In genomic region chr17:42287305-42288077, GRCh38 we compare ENCODE assay signal across 8 cellular contexts. TPM values are rescaled to one million over a fixed set of nuclear protein-coding genes. Genes with fewer than 3 reads are reported as not detected.
DNase-seq lines count a peak whose midpoint lies in the region; ATAC-seq, FAIRE-seq and TF ChIP-seq lines count a peak whose summit lies in the region.

No MANE protein-coding gene starts in this region.

- no peak for TF ChIP-seq CTCF in GM12865 (IDR thresholded peaks at IDR 0.05; ENCODE audit: insufficient read depth, low read depth, low read length, missing control alignments)
- TF ChIP-seq CTCF in osteocyte (IDR thresholded peaks at IDR 0.05) = no peak

- FAIRE-seq in frontal cortex (lab: Jason Lieb, UNC) = no peak

- peaks cover 2% of the 10 kb centered on the region for H3K36me3 Mint-ChIP-seq in IgD-negative memory B cell
- H3K36me3 Mint-ChIP-seq in activated T-cell treated with anti-CD3 and anti-CD28 coated beads, Interleukin-2, amount 50 U/mL, for 72 hours (ENCODE audit: insufficient read depth in 2 of 2) = peaks cover 19 to 30% of the 10 kb centered on the region in 2 donors
- H3K36me3 Mint-ChIP-seq in osteocyte (ENCODE audit: unreplicated experiment) = no peaks in the 10 kb centered on the region

- H3K27me3 Mint-ChIP-seq in IgD-negative memory B cell = no peaks in the 10 kb centered on the region
- no peaks in the 10 kb centered on the region for H3K27me3 Mint-ChIP-seq in activated T-cell treated with anti-CD3 and anti-CD28 coated beads, Interleukin-2, amount 50 U/mL, for 72 hours (ENCODE audit: low read depth)
- H3K27me3 Mint-ChIP-seq in osteocyte (ENCODE audit: unreplicated experiment) = no peaks in the 10 kb centered on the region

- H3K4me3 Mint-ChIP-seq in IgD-negative memory B cell (peak overlapping the region; percentile 94 to 96 (median 95)), osteocyte (ENCODE audit: unreplicated experiment) (peak overlapping the region; percentile 75)
- H3K4me3 Mint-ChIP-seq in activated T-cell treated with anti-CD3 and anti-CD28 coated beads, Interleukin-2, amount 50 U/mL, for 72 hours = peak overlapping the region; percentile 91 to 97

- peak overlapping the region; percentile 85 for H3K4me3 ChIP-seq in GM12865 (ENCODE audit: low read depth, low read length)

- DNase-seq in GM12865 (ENCODE audit: low read depth) (peak; percentile 66), frontal cortex (ENCODE audit: low spot score in 2 of 2) (peak; percentile 59 to 67), osteocyte (ENCODE audit: extremely low spot score, unreplicated experiment) (peak; percentile 86), SHP77 treated with DMSO at 0.1 percent for 48 hours (lab: John Stamatoyannopoulos, UW) (no peak)
- peak; percentile 63 to 74 for DNase-seq in activated T-cell treated with anti-CD3 and anti-CD28 coated beads, Interleukin-2, amount 50 U/mL, for 72 hours

- peak; percentile 56 to 62 for ATAC-seq in activated T-cell treated with anti-CD3 and anti-CD28 coated beads, Interleukin-2, amount 50 U/mL, for 72 hours (replicated peaks in 1 of 2)
- ATAC-seq in HG03097 (IDR thresholded peaks at IDR 0.05; ENCODE audit: low FRiP score, unreplicated experiment) (no peak), GM21576 (IDR thresholded peaks at IDR 0.05; ENCODE audit: unreplicated experiment) (no peak)

- H3K27ac Mint-ChIP-seq in IgD-negative memory B cell (peak overlapping the region; percentile 94 to 97 (median 96)), osteocyte (ENCODE audit: unreplicated experiment) (peak overlapping the region; percentile 90)
- peak overlapping the region; percentile 98 for H3K27ac Mint-ChIP-seq in activated T-cell treated with anti-CD3 and anti-CD28 coated beads, Interleukin-2, amount 50 U/mL, for 72 hours

- H3K4me1 Mint-ChIP-seq in IgD-negative memory B cell (peaks cover 20 to 29% (median 22%) of the 10 kb centered on the region in 3 donors), osteocyte (ENCODE audit: unreplicated experiment) (peaks cover 68% of the 10 kb centered on the region)
- H3K4me1 Mint-ChIP-seq in activated T-cell treated with anti-CD3 and anti-CD28 coated beads, Interleukin-2, amount 50 U/mL, for 72 hours (ENCODE audit: low read depth) = peaks cover 86% of the 10 kb centered on the region

- no peaks in the 10 kb centered on the region for H3K9me3 Mint-ChIP-seq in IgD-negative memory B cell
- H3K9me3 Mint-ChIP-seq in activated T-cell treated with anti-CD3 and anti-CD28 coated beads, Interleukin-2, amount 50 U/mL, for 72 hours = no peaks in the 10 kb centered on the region
- no peaks in the 10 kb centered on the region for H3K9me3 Mint-ChIP-seq in osteocyte (ENCODE audit: unreplicated experiment)

RNA-seq across cellular contexts. Expression of gene STAT5A, which starts 0.8 kb away (rescaled TPM):
- 63.0 TPM for polyA plus RNA-seq in IgD-negative memory B cell
- 100 to 1,000 TPM; 243 to 264 TPM for total RNA-seq in activated T-cell treated with anti-CD3 and anti-CD28 coated beads, Interleukin-2, amount 50 U/mL, for 72 hours
- total RNA-seq in frontal cortex (1.6 TPM), osteocyte (45.5 and 47.7 TPM in 2 replicates)

RNA-seq across cellular contexts. Expression of gene STAT5B, which starts 11.3 kb away (rescaled TPM):
- 60.4 TPM for polyA plus RNA-seq in IgD-negative memory B cell
- total RNA-seq in activated T-cell treated with anti-CD3 and anti-CD28 coated beads, Interleukin-2, amount 50 U/mL, for 72 hours = 100 to 1,000 TPM; 252 to 269 TPM
- total RNA-seq in frontal cortex (17.5 TPM), osteocyte (41.3 and 49.7 TPM in 2 replicates)

Comparison
In these comparisons a context has a peak if more than half of its experiments do, and no peak if none do; other contexts are left out.
1. ATAC-seq: peak in activated T-cell treated with anti-CD3 and anti-CD28 coated beads, Interleukin-2, amount 50 U/mL, for 72 hours (2 of 2); none in HG03097 (single experiment) and GM21576 (single experiment).
2. RNA of gene STAT5A, which starts 0.8 kb away (total RNA-seq): 243 to 264 TPM in activated T-cell treated with anti-CD3 and anti-CD28 coated beads, Interleukin-2, amount 50 U/mL, for 72 hours and 45.5 to 47.7 TPM in osteocyte; 1.6 TPM in frontal cortex (single experiment); every median in the first group is over 10 times any median in the second.
3. Peak in every context shown above with its lines, with median percentiles within 50 percentile points of each other: H3K27ac Mint-ChIP-seq and H3K4me3 Mint-ChIP-seq.